In the genomic region with DNA sequence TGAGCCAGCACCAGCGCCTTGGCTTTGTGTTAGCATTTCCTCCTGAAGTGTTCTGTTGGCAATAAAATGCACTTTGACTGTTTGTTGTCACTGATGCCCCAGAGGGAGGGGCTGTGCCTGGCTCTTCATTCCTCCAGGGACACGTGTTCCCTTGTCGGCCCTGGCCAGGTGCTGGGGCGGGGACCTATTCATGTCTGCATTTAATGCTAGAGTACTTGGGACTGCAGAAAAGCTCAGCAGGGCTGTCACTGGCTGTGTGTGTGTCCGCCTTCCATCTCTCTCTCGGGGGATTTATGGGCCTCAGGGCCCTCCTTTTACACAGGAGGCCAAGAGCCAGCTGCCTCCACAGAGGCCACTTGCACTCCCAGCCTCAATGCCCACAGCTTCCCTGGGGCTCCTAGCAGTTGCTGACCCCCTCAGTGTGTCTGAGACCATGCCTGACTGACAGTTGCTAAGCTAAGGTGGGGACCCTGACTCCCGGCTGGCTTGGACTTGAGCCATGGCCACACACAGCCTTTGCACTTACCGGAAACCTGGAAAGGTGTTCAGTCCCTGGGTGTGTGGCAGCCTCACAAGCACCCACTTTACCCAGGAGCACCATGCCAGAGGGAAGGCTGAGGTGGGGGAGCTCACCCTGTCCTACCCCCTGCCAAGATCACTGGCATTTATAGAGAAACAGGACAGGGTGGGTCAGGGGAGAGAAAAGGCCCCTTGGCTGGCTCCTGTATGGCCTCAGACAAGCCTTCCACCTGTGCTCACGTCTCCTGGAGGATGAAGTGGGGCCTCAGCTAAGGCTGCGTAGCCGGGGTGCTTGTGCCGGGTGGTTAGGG, we compare ENCODE assay signal across 8 cellular contexts. TPM values are rescaled to one million over a fixed set of nuclear protein-coding genes. Genes with fewer than 3 reads are reported as not detected.
A peak's percentile ranks its signal among the peaks of the same experiment; 100 is the strongest.
DNase-seq lines count a peak whose midpoint lies in the region; ATAC-seq and TF ChIP-seq lines count a peak whose summit lies in the region.

No MANE protein-coding gene starts in this region.

- H3K36me3 ChIP-seq in hepatocyte (replicated peaks; ENCODE audit: insufficient read depth, low read depth) = no peaks in the 10 kb centered on the region

- H3K4me2 ChIP-seq in hepatocyte = no peak overlapping the region

- H3K4me1 ChIP-seq in hepatocyte (ENCODE audit: insufficient read depth) = peaks cover 12% of the 10 kb centered on the region

- no peaks in the 10 kb centered on the region for H3K9me2 ChIP-seq in hepatocyte (replicated peaks; ENCODE audit: insufficient read depth)

- H3K27ac ChIP-seq in hepatocyte = peak overlapping the region; percentile 80
- H3K27ac ChIP-seq in substantia nigra (ENCODE audit: low read depth, low read length, poor library complexity, severe bottlenecking) = peak overlapping the region; percentile 56

- no peak overlapping the region for H3K4me3 ChIP-seq in hepatocyte

- TF ChIP-seq CTCF in hepatocyte (IDR thresholded peaks at IDR 0.05; ENCODE audit: poor library complexity) (no peak), GM10266 (IDR thresholded peaks at IDR 0.05; ENCODE audit: control insufficient read depth, insufficient read depth, low read depth, missing control alignments) (no peak)

- no peaks in the 10 kb centered on the region for H3K27me3 ChIP-seq in hepatocyte

- 62% methylated on average over 12 of the region's 12 CpGs for WGBS in hepatocyte (ENCODE audit: low lambda C conversion rate, missing lambda C conversion rate)

- peak; percentile 29 to 92 (median 62) for DNase-seq in NCI-H1417 (lab: John Stamatoyannopoulos, UW)
- DNase-seq in NCI-H1417 treated with DMSO at 0.1 percent for 48 hours (lab: John Stamatoyannopoulos, UW) = no peak
- peak; percentile 44 to 54 for DNase-seq in SHP77 (lab: John Stamatoyannopoulos, UW)
- DNase-seq in hepatocyte (ENCODE audit: low spot score) = peak; percentile 88
- peak in 1 of 49 donors; percentile 26 for DNase-seq in substantia nigra (lab: John Stamatoyannopoulos, UW)
- DNase-seq in GM10266 (ENCODE audit: extremely low spot score) = no peak
- no peak for DNase-seq in HPDE6-E6E7 (ENCODE audit: extremely low spot score)

- no peaks in the 10 kb centered on the region for H4K20me1 ChIP-seq in hepatocyte (ENCODE audit: insufficient read depth, poor library complexity, severe bottlenecking)

- H2AFZ ChIP-seq in hepatocyte = no peak overlapping the region

- ATAC-seq in GM18909 (IDR thresholded peaks at IDR 0.05; ENCODE audit: poor library complexity, unreplicated experiment) = no peak

- H3K9me3 ChIP-seq in hepatocyte (ENCODE audit: low read depth) = no peaks in the 10 kb centered on the region

- H3K79me2 ChIP-seq in hepatocyte = no peaks in the 10 kb centered on the region

RNA-seq across cellular contexts. Expression of gene HIP1R, which starts 27.8 kb away (rescaled TPM):
- 36.0 and 44.3 TPM in 2 replicates for total RNA-seq in hepatocyte
- 31.8 and 33.1 TPM in 2 replicates for polyA plus RNA-seq in hepatocyte

RNA-seq across cellular contexts. Expression of gene VPS37B, which starts 32.8 kb away (rescaled TPM):
- 23.5 and 24.7 TPM in 2 replicates for total RNA-seq in hepatocyte
- polyA plus RNA-seq in hepatocyte = 29.0 and 35.3 TPM in 2 replicates

Comparison
In these comparisons a context has a peak if more than half of its experiments do, and no peak if none do; other contexts are left out.
1. DNase-seq: peak in NCI-H1417 (3 of 3), SHP77 (2 of 2) and hepatocyte (single experiment); none in NCI-H1417 treated with DMSO at 0.1 percent for 48 hours (single experiment), GM10266 (single experiment) and HPDE6-E6E7 (single experiment).